11 cellular contexts compared by ENCODE assay signal in the genomic region with DNA sequence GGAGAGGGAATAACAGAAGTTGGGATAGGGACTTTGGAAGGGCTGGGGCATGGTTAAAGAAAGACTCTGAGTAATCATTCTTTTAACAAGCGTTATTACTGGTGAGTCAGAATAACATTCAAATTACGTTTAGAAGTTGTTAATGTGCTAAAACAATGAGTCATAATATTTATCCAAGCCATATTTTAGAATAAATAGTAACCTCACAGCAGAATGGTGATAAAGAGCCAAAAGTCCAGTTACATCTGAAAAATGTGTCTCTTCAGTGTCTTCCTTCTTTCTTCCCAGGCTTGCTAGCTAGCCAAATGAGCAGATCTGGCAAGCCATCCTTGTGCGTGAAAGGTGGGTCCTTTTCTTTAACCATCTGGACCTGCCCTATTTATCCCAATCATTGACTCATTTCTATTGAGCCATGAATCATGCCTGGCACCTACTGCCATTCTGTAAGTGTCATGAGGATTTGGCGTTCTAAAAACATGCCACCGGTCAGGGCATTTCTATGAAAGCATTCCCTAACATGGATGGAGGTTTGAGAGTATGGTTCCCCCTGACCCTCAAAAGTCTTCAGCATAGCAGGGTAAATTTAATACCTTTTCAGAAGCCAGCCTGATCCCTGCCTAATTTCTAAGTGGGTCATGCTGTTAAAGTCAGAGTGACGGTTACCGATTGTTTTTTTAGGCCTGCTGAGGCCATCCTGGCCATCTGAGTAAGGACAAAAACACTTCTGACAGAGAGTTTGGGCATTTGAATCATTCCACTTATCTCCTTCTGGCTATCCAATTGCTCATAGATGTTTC.
DNase-seq lines count a peak whose midpoint lies in the region; FAIRE-seq lines count a peak whose summit lies in the region.
"Had no signal": no experiment of that assay in that cellular context is flagged by ENCODE, and none has a peak within 500 bp of the region (broad histone marks: within the 10 kb centered on the region; RNA-seq: fewer than 3 reads in every experiment).

No MANE protein-coding gene starts in this region.

- DNase-seq in NCI-H2227 (lab: John Stamatoyannopoulos, UW; ENCODE audit: unreplicated experiment) (peak; percentile 1), NCI-H2227 treated with DMSO at 0.1 percent for 48 hours (lab: John Stamatoyannopoulos, UW) (no peak), astrocyte of the hippocampus (ENCODE audit: low read depth, low spot score) (peak; percentile 75), hepatic stellate cell (ENCODE audit: low spot score) (peak; percentile 73), urothelium cell line (ENCODE audit: low spot score) (peak; percentile 72), globus pallidus (ENCODE audit: low spot score) (no peak)
- no peak for DNase-seq in activated effector memory CD4-positive, alpha-beta T cell treated with anti-CD3 and anti-CD28 coated beads, Interleukin-2, amount 50 U/mL, for 16 hours
- DNase-seq in activated CD4-positive, CD25-positive, alpha-beta regulatory T cell treated with anti-CD3 and anti-CD28 coated beads, Interleukin-2, amount 50 U/mL, for 72 hours = no peak
- DNase-seq: activated CD4-positive, alpha-beta T cell treated with anti-CD3 and anti-CD28 coated beads for 4 hours; head of caudate nucleus; NCI-H1092 had no signal

- peak; percentile 50 for FAIRE-seq in urothelium cell line (lab: Jason Lieb, UNC)

Comparison
In these comparisons a context has a peak if more than half of its experiments do, and no peak if none do; other contexts are left out.
1. DNase-seq: peak in NCI-H2227 (single experiment), astrocyte of the hippocampus (single experiment), hepatic stellate cell (single experiment) and urothelium cell line (single experiment); none in NCI-H2227 treated with DMSO at 0.1 percent for 48 hours (single experiment), globus pallidus (single experiment), activated effector memory CD4-positive, alpha-beta T cell treated with anti-CD3 and anti-CD28 coated beads, Interleukin-2, amount 50 U/mL, for 16 hours (single experiment) and activated CD4-positive, CD25-positive, alpha-beta regulatory T cell treated with anti-CD3 and anti-CD28 coated beads, Interleukin-2, amount 50 U/mL, for 72 hours (single experiment).